8 cellular contexts compared by ENCODE assay signal in the genomic region with DNA sequence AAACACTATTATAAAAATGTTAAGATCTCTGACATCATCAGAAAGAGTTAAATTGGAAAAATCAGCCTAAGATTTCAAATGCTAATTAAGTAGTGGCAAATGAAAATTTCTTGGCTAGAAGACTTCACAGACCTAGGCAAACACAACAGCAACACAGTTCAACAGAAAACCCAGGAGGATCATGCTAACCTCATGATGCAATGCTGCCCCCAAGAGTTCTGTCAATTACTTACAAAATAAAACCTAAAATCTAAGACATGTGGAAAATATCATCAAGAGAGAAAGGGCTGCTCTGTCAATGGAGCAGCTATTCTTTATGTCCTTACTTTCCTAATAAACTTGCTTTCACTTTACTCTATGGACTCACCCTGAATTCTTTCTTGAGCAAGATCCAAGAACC. TPM values are rescaled to one million over a fixed set of nuclear protein-coding genes. Genes with fewer than 3 reads are reported as not detected.
DNase-seq lines count a peak whose midpoint lies in the region; ATAC-seq, FAIRE-seq and TF ChIP-seq lines count a peak whose summit lies in the region.

No MANE protein-coding gene starts in this region.

- no peak overlapping the region for H3K4me2 ChIP-seq in GM12878 (ENCODE audit: control insufficient read depth, insufficient read depth)

- H3K79me2 ChIP-seq in GM12878 (ENCODE audit: control insufficient read depth, insufficient read depth, low read length), result no peaks in the 10 kb centered on the region

- DNase-seq in A673 (ENCODE audit: low spot score) (peak; percentile 75), NCI-H69 (lab: John Stamatoyannopoulos, UW) (peak; percentile 51), GM12878 (ENCODE audit: low read depth, low spot score) (no peak), left lung (no peak)

- CTCF ChIA-PET in A673 (lab: Charles Lee), result no interaction called here
- CTCF ChIA-PET in GM12878 (lab: Yijun Ruan, JAX), result interaction anchor here (1.1 to 1.3 kb wide), 2 partner anchors 42 to 235 kb away, joined by 3 read pairs; no protein-coding TSS in a partner anchor

- intact Hi-C loops in A673 (cut with micrococcal nuclease; ENCODE audit: unreplicated experiment), result loop anchor here (5.0 to 10.0 kb wide), 2 partner anchors 234 to 736 kb away; no protein-coding TSS in a partner anchor
- intact Hi-C loops in GM12878 (cut with micrococcal nuclease; ENCODE audit: unreplicated experiment), result no loop called here
- intact Hi-C loops in left lung (cut with DNase I), result no loop called here

- TF ChIP-seq CTCF in A673 (conservative IDR thresholded peaks at IDR 0.05; ENCODE audit: low read depth, low read length), result peak; percentile 57
- TF ChIP-seq CTCF in GM12878 (IDR thresholded peaks at IDR 0.05 in 2 of 3, conservative IDR thresholded peaks at IDR 0.05 in 1 of 3; ENCODE audit: control insufficient read depth in 2 of 3, extremely low read depth in 1 of 3, insufficient read depth in 1 of 3, low read depth in 3 of 3, low read length in 3 of 3), result peak; percentile 9 to 45 (median 10); a peak in 1 of 6 replicates
- TF ChIP-seq CTCF in left lung (IDR thresholded peaks at IDR 0.05), result peak in 1 of 2 donors; percentile 7

- H3K27me3 ChIP-seq in A673 (replicated peaks; ENCODE audit: insufficient read depth, low read depth, low read length, poor library complexity) (no peaks in the 10 kb centered on the region), GM12878 (replicated peaks in 1 of 2; ENCODE audit: control insufficient read depth in 2 of 2, insufficient read depth in 2 of 2, low read length in 1 of 2) (no peaks in the 10 kb centered on the region), left lung (peaks cover 0 to 6% of the 10 kb centered on the region in 2 donors)

- peak; percentile 52; the same call in 1 of the 2 replicates for TF ChIP-seq RAD21 in GM12878 (IDR thresholded peaks at IDR 0.05; ENCODE audit: insufficient read depth, low read depth, low read length)

- ATAC-seq in GM12878 (peak; percentile 54), left lung (peak; percentile 72), HG02759 (IDR thresholded peaks at IDR 0.05; ENCODE audit: unreplicated experiment) (no peak), GM18517 (IDR thresholded peaks at IDR 0.05; ENCODE audit: unreplicated experiment) (no peak), HG03354 (IDR thresholded peaks at IDR 0.05; ENCODE audit: poor library complexity, severe bottlenecking, unreplicated experiment) (no peak)

- H4K20me1 ChIP-seq in GM12878 (ENCODE audit: control insufficient read depth, insufficient read depth), result no peaks in the 10 kb centered on the region

- RAD21 ChIA-PET in GM12878 (lab: Charles Lee; ENCODE audit: unreplicated experiment), result no interaction called here

- BruUV-seq in A673 (replicated peaks; lab: Mats Ljungman, UMichigan), result no TSS peak
- BruUV-seq in GM12878 (replicated peaks; lab: Mats Ljungman, UMichigan), result no TSS peak

- TF ChIP-seq POLR2A in GM12878 (IDR thresholded peaks at IDR 0.05; ENCODE audit: low read depth, low read length), result no peak

- SMC1A ChIA-PET in GM12878 (lab: Charles Lee; ENCODE audit: uncharacterized antibody, unreplicated experiment), result no interaction called here

- H3K4me1 ChIP-seq in A673 (ENCODE audit: insufficient read depth, low read length, poor library complexity, severe bottlenecking) (no peaks in the 10 kb centered on the region), GM12878 (ENCODE audit: control insufficient read depth, insufficient read depth, low read length) (no peaks in the 10 kb centered on the region), left lung (no peaks in the 10 kb centered on the region)

- TF ChIP-seq EP300 in GM12878 (IDR thresholded peaks at IDR 0.05; ENCODE audit: borderline replicate concordance in 1 of 2, control insufficient read depth in 1 of 2, low read depth in 2 of 2, low read length in 2 of 2), result no peak

- FAIRE-seq in G401.6 (lab: Jason Lieb, UNC) (peak; percentile 84), GM12878 (lab: Jason Lieb, UNC) (no peak)

- no peak overlapping the region for H2AFZ ChIP-seq in GM12878 (ENCODE audit: control insufficient read depth, low read depth, low read length)

- POLR2A ChIA-PET in A673 (lab: Charles Lee; ENCODE audit: low non-redundant PET) (no interaction called here), GM12878 (lab: Charles Lee) (no interaction called here)

- no peak overlapping the region for H3K9ac ChIP-seq in GM12878 (ENCODE audit: control insufficient read depth, insufficient read depth, low read length)

- H3K27ac ChIP-seq in A673 (ENCODE audit: low read depth, low read length, poor library complexity, severe bottlenecking) (no peak overlapping the region), GM12878 (ENCODE audit: control insufficient read depth, insufficient read depth) (no peak overlapping the region), left lung (no peak overlapping the region)

- no peaks in the 10 kb centered on the region for H3K36me3 ChIP-seq in A673 (ENCODE audit: insufficient read depth, low read length, poor library complexity, severe bottlenecking)
- no peaks in the 10 kb centered on the region; a peak in 2 of 4 replicates for H3K36me3 ChIP-seq in GM12878 (ENCODE audit: control insufficient read depth in 2 of 2, insufficient read depth in 2 of 2, low read length in 1 of 2)
- no peaks in the 10 kb centered on the region for H3K36me3 ChIP-seq in left lung

- in situ Hi-C loops in GM12878 (cut with MboI), result no loop called here

- H3K9me3 ChIP-seq in A673 (ENCODE audit: low read depth, low read length, poor library complexity, severe bottlenecking), result no peaks in the 10 kb centered on the region
- no peaks in the 10 kb centered on the region for H3K9me3 ChIP-seq in GM12878 (replicated peaks; ENCODE audit: control insufficient read depth, insufficient read depth, low read length)
- H3K9me3 ChIP-seq in left lung, result no peaks in the 10 kb centered on the region

- H3K4me3 ChIP-seq in A673 (ENCODE audit: low read depth, low read length, poor library complexity, severe bottlenecking) (no peak overlapping the region), GM12878 (no peak overlapping the region), left lung (no peak overlapping the region)

TF ChIP-seq in GM12878, 131 proteins besides CTCF, POLR2A, EP300 and RAD21:
- TF ChIP-seq HDGF (IDR thresholded peaks at IDR 0.05), result no peak

RNA-seq across cellular contexts. Expression of a gene that starts 21.0 kb away (rescaled TPM):
- total RNA-seq in A673 (2021), result not detected in 2 replicates
- not detected in 2 replicates for total RNA-seq in GM12878 (2013; cell fraction: nucleolus; rRNA removed)
- not detected in 2 replicates for total RNA-seq in GM12878 (2014; rRNA removed)
- not detected in 2 replicates for total RNA-seq in GM12878 (2014; rRNA removed; fragmentation: Illumina TruSeq; extraction: Trizol)
- total RNA-seq in GM12878 (2021), result not detected in 2 replicates
- not detected for polyA plus RNA-seq in GM12878 (2011; ENCODE audit: low read depth)
- not detected in 2 replicates for polyA plus RNA-seq in GM12878 (2011; rRNA removed)
- not detected in 2 replicates for polyA plus RNA-seq in GM12878 (2011; cell fraction: cytosol; rRNA removed)
- not detected in 2 replicates for polyA plus RNA-seq in GM12878 (2011; cell fraction: nucleus; rRNA removed)
- not detected in 2 replicates for polyA plus RNA-seq in GM12878 (2012)
- polyA plus RNA-seq in GM12878 (2014; fragmentation: Illumina TruSeq; extraction: Trizol), result not detected in 2 replicates
- polyA plus RNA-seq in GM12878 (2014; fragmentation: Nextera tagmentation; extraction: Ambion mirVana), result not detected
- not detected in 2 replicates for polyA plus RNA-seq in GM12878 (2014; rRNA removed)
- polyA plus RNA-seq in GM12878 (2016; fragmentation: Nextera tagmentation; extraction: Ambion mirVana), result not detected
- not detected in 2 replicates for polyA minus RNA-seq in GM12878 (2011; rRNA and poly(A)+ RNA removed)
- polyA minus RNA-seq in GM12878 (2011; cell fraction: cytosol; rRNA and poly(A)+ RNA removed), result not detected in 2 replicates
- polyA minus RNA-seq in GM12878 (2011; cell fraction: nucleus; rRNA and poly(A)+ RNA removed), result not detected in 2 replicates
- under 1 TPM in 1 of 2 donors, not detected in 1; 0.64 TPM for total RNA-seq in left lung

RNA-seq across cellular contexts. Expression of a gene that starts 41.5 kb away (rescaled TPM):
- total RNA-seq in A673 (2021) (15.6 and 20.5 TPM in 2 replicates), GM12878 (2014; rRNA removed) (15.4 and 18.6 TPM in 2 replicates), GM12878 (2014; rRNA removed; fragmentation: Illumina TruSeq; extraction: Trizol) (17.6 and 17.8 TPM in 2 replicates), GM12878 (2021) (13.3 and 14.9 TPM in 2 replicates), left lung (10 to 100 TPM; 10.2 to 15.7 TPM)
- 51.7 and 54.8 TPM in 2 replicates for total RNA-seq in GM12878 (2013; cell fraction: nucleolus; rRNA removed)
- 6.3 TPM for polyA plus RNA-seq in GM12878 (2011; ENCODE audit: low read depth)
- polyA plus RNA-seq in GM12878 (2011; rRNA removed) (16.9 and 23.3 TPM in 2 replicates), GM12878 (2014; fragmentation: Illumina TruSeq; extraction: Trizol) (15.0 and 19.2 TPM in 2 replicates), GM12878 (2014; fragmentation: Nextera tagmentation; extraction: Ambion mirVana) (1 to 10 TPM; 5.9 to 7.7 TPM), GM12878 (2014; rRNA removed) (11.5 and 11.8 TPM in 2 replicates), GM12878 (2016; fragmentation: Nextera tagmentation; extraction: Ambion mirVana) (10 to 100 TPM; 11.9 to 13.5 TPM)
- polyA plus RNA-seq in GM12878 (2011; cell fraction: cytosol; rRNA removed), result 7.4 and 9.1 TPM in 2 replicates
- 11.1 and 12.1 TPM in 2 replicates for polyA plus RNA-seq in GM12878 (2011; cell fraction: nucleus; rRNA removed)
- polyA plus RNA-seq in GM12878 (2012), result 6.1 and 8.4 TPM in 2 replicates
- 18.9 and 20.1 TPM in 2 replicates for polyA minus RNA-seq in GM12878 (2011; rRNA and poly(A)+ RNA removed)
- polyA minus RNA-seq in GM12878 (2011; cell fraction: cytosol; rRNA and poly(A)+ RNA removed), result 5.1 and 7.9 TPM in 2 replicates
- 9.6 and 12.4 TPM in 2 replicates for polyA minus RNA-seq in GM12878 (2011; cell fraction: nucleus; rRNA and poly(A)+ RNA removed)

RNA-seq across cellular contexts. Expression of a gene that starts 48.4 kb away (rescaled TPM):
- total RNA-seq in A673 (2021) (36.4 and 41.8 TPM in 2 replicates), GM12878 (2014; rRNA removed) (20.7 and 23.1 TPM in 2 replicates), GM12878 (2014; rRNA removed; fragmentation: Illumina TruSeq; extraction: Trizol) (20.9 and 22.1 TPM in 2 replicates), GM12878 (2021) (17.6 and 20.3 TPM in 2 replicates), left lung (10 to 100 TPM; 25.8 to 36.9 TPM)
- 12.6 and 13.9 TPM in 2 replicates for total RNA-seq in GM12878 (2013; cell fraction: nucleolus; rRNA removed)
- 4.9 TPM for polyA plus RNA-seq in GM12878 (2011; ENCODE audit: low read depth)
- polyA plus RNA-seq in GM12878 (2011; rRNA removed) (11.5 and 16.7 TPM in 2 replicates), GM12878 (2014; fragmentation: Illumina TruSeq; extraction: Trizol) (11.3 and 13.6 TPM in 2 replicates), GM12878 (2014; fragmentation: Nextera tagmentation; extraction: Ambion mirVana) (1 to 10 TPM; 5.9 to 6.1 TPM), GM12878 (2014; rRNA removed) (14.8 and 15.1 TPM in 2 replicates), GM12878 (2016; fragmentation: Nextera tagmentation; extraction: Ambion mirVana) (10 to 100 TPM; 29.2 to 29.9 TPM)
- 7.7 and 7.9 TPM in 2 replicates for polyA plus RNA-seq in GM12878 (2011; cell fraction: cytosol; rRNA removed)
- 3.1 and 3.3 TPM in 2 replicates for polyA plus RNA-seq in GM12878 (2011; cell fraction: nucleus; rRNA removed)
- 9.0 and 9.8 TPM in 2 replicates for polyA plus RNA-seq in GM12878 (2012)
- polyA minus RNA-seq in GM12878 (2011; rRNA and poly(A)+ RNA removed), result 9.9 and 10.0 TPM in 2 replicates
- 5.3 and 6.8 TPM in 2 replicates for polyA minus RNA-seq in GM12878 (2011; cell fraction: cytosol; rRNA and poly(A)+ RNA removed)
- 2.7 and 5.3 TPM in 2 replicates for polyA minus RNA-seq in GM12878 (2011; cell fraction: nucleus; rRNA and poly(A)+ RNA removed)

Comparison
In these comparisons a context has a peak if more than half of its experiments do, and no peak if none do; other contexts are left out.
1. DNase-seq: peak in A673 (single experiment) and NCI-H69 (single experiment); none in GM12878 (single experiment) and left lung (0 of 2).
2. ATAC-seq: peak in GM12878 (single experiment) and left lung (single experiment); none in HG02759 (single experiment), GM18517 (single experiment) and HG03354 (single experiment).